20 cellular contexts compared by ENCODE assay signal in the genomic region with DNA sequence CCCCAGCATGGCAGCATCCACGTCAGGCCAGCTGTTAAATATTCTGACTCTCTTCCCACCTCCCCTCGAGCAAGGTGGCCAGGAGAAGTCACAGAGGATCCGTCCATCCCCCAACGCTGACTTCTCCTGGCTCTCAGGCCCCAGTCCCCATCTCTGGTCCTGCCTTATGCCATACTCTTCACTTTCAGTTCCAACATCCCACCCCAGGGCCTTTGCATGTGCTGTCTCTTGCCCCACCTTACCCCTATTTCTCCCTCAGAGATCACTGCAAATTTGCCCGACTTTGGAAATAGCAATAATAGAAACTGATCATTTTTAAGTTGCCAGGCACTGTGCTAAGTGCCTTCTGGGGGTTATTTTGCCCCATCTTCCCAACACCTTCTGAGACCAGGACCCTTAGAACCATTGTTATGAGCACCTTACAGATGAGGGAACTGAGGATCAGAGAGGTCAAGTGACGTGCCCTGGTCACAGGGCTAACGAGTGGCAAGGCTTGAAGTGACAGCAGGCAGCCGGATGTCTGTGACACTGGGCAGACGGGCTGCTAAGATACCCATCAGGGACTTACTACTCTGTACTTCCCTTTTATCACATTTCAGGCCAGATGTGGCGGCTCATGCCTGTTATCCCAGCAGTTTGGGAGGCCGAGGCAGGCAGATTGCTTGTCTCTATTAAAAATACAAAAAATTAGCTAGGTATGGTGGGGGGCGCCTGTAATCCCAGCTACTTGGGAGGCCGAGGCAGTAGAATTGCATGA. TPM values are rescaled to one million over a fixed set of nuclear protein-coding genes. Genes with fewer than 3 reads are reported as not detected.
"Had no signal": no experiment of that assay in that cellular context is flagged by ENCODE, and none has a peak within 500 bp of the region (broad histone marks: within the 10 kb centered on the region; RNA-seq: fewer than 3 reads in every experiment).

No MANE protein-coding gene starts in this region.

- H3K36me3 ChIP-seq: ascending aorta, neutrophil, vagina, WERI-Rb-1 had no signal

- H3K4me3 ChIP-seq: ascending aorta, dorsolateral prefrontal cortex, esophagus muscularis mucosa, lower lobe of right lung, tibial artery, vagina had no signal

- H3K27me3 ChIP-seq: ascending aorta, dorsolateral prefrontal cortex, vagina had no signal

- H3K4me1 Mint-ChIP-seq: activated CD4-positive, alpha-beta memory T cell treated with anti-CD3 and anti-CD28 coated beads, Interleukin-2, amount 10 ng/mL, durations not matched to agents 7 days and 5 days; activated CD4-positive, alpha-beta T cell treated with anti-CD3 and anti-CD28 coated beads for 36 hours; activated naive CD8-positive, alpha-beta T cell treated with anti-CD3 and anti-CD28 coated beads, Interleukin-2, amount 10 ng/mL, durations not matched to agents 7 days and 5 days had no signal

- H3K4me3 Mint-ChIP-seq: activated CD4-positive, alpha-beta memory T cell treated with anti-CD3 and anti-CD28 coated beads, Interleukin-2, amount 10 ng/mL, durations not matched to agents 7 days and 5 days; activated CD4-positive, alpha-beta T cell treated with anti-CD3 and anti-CD28 coated beads for 36 hours; activated naive CD8-positive, alpha-beta T cell treated with anti-CD3 and anti-CD28 coated beads, Interleukin-2, amount 10 ng/mL, durations not matched to agents 7 days and 5 days had no signal

- H3K27me3 Mint-ChIP-seq: activated CD4-positive, alpha-beta T cell treated with anti-CD3 and anti-CD28 coated beads for 36 hours; activated naive CD8-positive, alpha-beta T cell treated with anti-CD3 and anti-CD28 coated beads, Interleukin-2, amount 10 ng/mL, durations not matched to agents 7 days and 5 days had no signal

- H3K9me3 Mint-ChIP-seq: activated CD4-positive, alpha-beta memory T cell treated with anti-CD3 and anti-CD28 coated beads, Interleukin-2, amount 10 ng/mL, durations not matched to agents 7 days and 5 days; activated naive CD8-positive, alpha-beta T cell treated with anti-CD3 and anti-CD28 coated beads, Interleukin-2, amount 10 ng/mL, durations not matched to agents 7 days and 5 days had no signal

- H3K27ac ChIP-seq: ascending aorta, dorsolateral prefrontal cortex, esophagus muscularis mucosa, lower lobe of right lung, neutrophil, tibial artery, vagina, WERI-Rb-1 had no signal

- H3K9me3 ChIP-seq: ascending aorta, esophagus muscularis mucosa, lower lobe of right lung, tibial artery, vagina had no signal

- DNase-seq: activated CD4-positive, alpha-beta memory T cell treated with anti-CD3 and anti-CD28 coated beads, Interleukin-2, amount 10 ng/mL, durations not matched to agents 7 days and 5 days; activated CD4-positive, alpha-beta T cell treated with anti-CD3 and anti-CD28 coated beads for 36 hours; activated gamma-delta T cell treated with Interleukin-2 at 50 U/mL for 16 hours; activated naive CD8-positive, alpha-beta T cell treated with anti-CD3 and anti-CD28 coated beads, Interleukin-2, amount 10 ng/mL, durations not matched to agents 7 days and 5 days; activated T-cell treated with anti-CD3 and anti-CD28 coated beads, Interleukin-2, amount 50 U/mL, for 48 hours; dorsolateral prefrontal cortex; lower lobe of right lung; midbrain; retina; stimulated activated CD4-positive, alpha-beta T cell treated with anti-CD3 and anti-CD28 coated beads, Interleukin-15, amount 100 ng/mL, for 24 hours; stimulated activated CD4-positive, alpha-beta T cell treated with anti-CD3 and anti-CD28 coated beads, Interleukin-4, amount 100 ng/mL, for 4 hours; tibial artery; WERI-Rb-1 had no signal

- H3K36me3 Mint-ChIP-seq: activated naive CD8-positive, alpha-beta T cell treated with anti-CD3 and anti-CD28 coated beads, Interleukin-2, amount 10 ng/mL, durations not matched to agents 7 days and 5 days had no signal

- ATAC-seq: activated CD4-positive, alpha-beta T cell treated with anti-CD3 and anti-CD28 coated beads for 36 hours; lower lobe of right lung had no signal

- H3K27ac Mint-ChIP-seq: activated CD4-positive, alpha-beta memory T cell treated with anti-CD3 and anti-CD28 coated beads, Interleukin-2, amount 10 ng/mL, durations not matched to agents 7 days and 5 days; activated CD4-positive, alpha-beta T cell treated with anti-CD3 and anti-CD28 coated beads for 36 hours; activated naive CD8-positive, alpha-beta T cell treated with anti-CD3 and anti-CD28 coated beads, Interleukin-2, amount 10 ng/mL, durations not matched to agents 7 days and 5 days had no signal

- H3K4me1 ChIP-seq: ascending aorta, esophagus muscularis mucosa, lower lobe of right lung, tibial artery, vagina had no signal

RNA-seq across cellular contexts. Expression of a gene that starts 19.1 kb away (rescaled TPM):
- total RNA-seq: activated CD4-positive, alpha-beta memory T cell treated with anti-CD3 and anti-CD28 coated beads, Interleukin-2, amount 10 ng/mL, durations not matched to agents 7 days and 5 days; activated CD4-positive, alpha-beta T cell treated with anti-CD3 and anti-CD28 coated beads for 36 hours; activated naive CD8-positive, alpha-beta T cell treated with anti-CD3 and anti-CD28 coated beads, Interleukin-2, amount 10 ng/mL, durations not matched to agents 7 days and 5 days; ascending aorta; dorsolateral prefrontal cortex; esophagus muscularis mucosa; fibroblast of villous mesenchyme; lower lobe of right lung; skeletal muscle tissue had no signal

RNA-seq across cellular contexts. Expression of a gene that starts 30.8 kb away (rescaled TPM):
- total RNA-seq: activated CD4-positive, alpha-beta memory T cell treated with anti-CD3 and anti-CD28 coated beads, Interleukin-2, amount 10 ng/mL, durations not matched to agents 7 days and 5 days; activated CD4-positive, alpha-beta T cell treated with anti-CD3 and anti-CD28 coated beads for 36 hours; activated naive CD8-positive, alpha-beta T cell treated with anti-CD3 and anti-CD28 coated beads, Interleukin-2, amount 10 ng/mL, durations not matched to agents 7 days and 5 days; ascending aorta; bronchial epithelial cell; dorsolateral prefrontal cortex; esophagus muscularis mucosa; fibroblast of villous mesenchyme; lower lobe of right lung; skeletal muscle tissue; vagina had no signal

RNA-seq across cellular contexts. Expression of a gene that starts 31.8 kb away (rescaled TPM):
- total RNA-seq: activated CD4-positive, alpha-beta memory T cell treated with anti-CD3 and anti-CD28 coated beads, Interleukin-2, amount 10 ng/mL, durations not matched to agents 7 days and 5 days; activated CD4-positive, alpha-beta T cell treated with anti-CD3 and anti-CD28 coated beads for 36 hours; activated naive CD8-positive, alpha-beta T cell treated with anti-CD3 and anti-CD28 coated beads, Interleukin-2, amount 10 ng/mL, durations not matched to agents 7 days and 5 days; ascending aorta; fibroblast of villous mesenchyme had no signal
